31 cellular contexts compared by ENCODE assay signal in the genomic region with DNA sequence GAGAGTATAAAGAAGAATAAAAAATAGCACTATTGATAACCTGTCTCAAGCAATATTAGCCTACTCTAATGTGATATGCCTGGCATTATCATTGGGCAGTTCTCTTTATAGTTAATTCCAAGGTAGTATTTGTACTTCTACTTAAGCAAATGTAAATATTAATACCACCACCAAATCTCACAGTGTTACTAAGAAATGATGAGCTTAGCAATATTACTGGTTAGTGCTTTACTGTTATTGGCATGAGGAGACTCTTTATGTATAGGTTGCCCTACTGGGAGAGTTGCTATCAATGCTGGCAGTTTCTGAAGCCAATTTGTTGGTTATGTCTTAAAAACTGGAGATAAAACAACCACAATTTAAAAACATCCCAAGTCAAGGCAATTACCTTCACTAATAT.
"Had no signal": no experiment of that assay in that cellular context is flagged by ENCODE, and none has a peak within 500 bp of the region (broad histone marks: within the 10 kb centered on the region; RNA-seq: fewer than 3 reads in every experiment).

No MANE protein-coding gene starts in this region.

- H3K4me3 ChIP-seq: neural progenitor cell, ovary, psoas muscle, skin epidermis, smooth muscle cell, spleen, suprapubic skin, testis, tibial artery, transverse colon, upper lobe of right lung, uterus had no signal

- H3K9ac ChIP-seq: neural progenitor cell, parathyroid adenoma had no signal

- H3K4me1 Mint-ChIP-seq: natural killer cell; nephron; neural progenitor cell; stimulated activated memory B cell treated with anti-CD40 and anti-IgM and Interleukin-4, amounts not matched to agents 10 μg/mL and 1 μg/mL and 100 μg/mL, for 72 hours; stimulated activated naive CD8-positive, alpha-beta T cell treated with anti-CD3 and anti-CD28 coated beads, Interleukin-15, amount 100 ng/mL, for 72 hours had no signal

- DNase-seq: natural killer cell; occipital lobe; ovary; posterior cingulate gyrus; psoas muscle; right cardiac atrium; spleen; stimulated activated CD4-positive, alpha-beta T cell treated with anti-CD3 and anti-CD28 coated beads, Interleukin-12 subunit alpha, Interleukin-12 subunit beta, amount 100 ng/mL, for 4 hours; stimulated activated CD4-positive, alpha-beta T cell treated with anti-CD3 and anti-CD28 coated beads, Interleukin-1b, Interleukin-23, amount 100 ng/mL, for 48 hours; stimulated activated CD4-positive, alpha-beta T cell treated with anti-CD3 and anti-CD28 coated beads, Interleukin-4, amount 100 ng/mL, for 1 hour; stimulated activated CD4-positive, alpha-beta T cell treated with anti-CD3 and anti-CD28 coated beads, Interleukin-4, amount 100 ng/mL, for 4 hours; stimulated activated CD8-positive, alpha-beta memory T cell treated with anti-CD3 and anti-CD28 coated beads, Interleukin-4, amount 100 ng/mL, for 48 hours; stimulated activated naive CD4-positive, alpha-beta T cell; stimulated activated naive CD8-positive, alpha-beta T cell treated with anti-CD3 and anti-CD28 coated beads, Interleukin-15, amount 100 ng/mL, for 72 hours; stimulated activated naive CD8-positive, alpha-beta T cell treated with anti-CD3 and anti-CD28 coated beads, Interleukin-15, Interleukin-2, amounts not matched to agents 100 U/mL and 50 U/mL, for 24 hours; substantia nigra; testis; tibial artery; transverse colon; upper lobe of right lung; uterus had no signal

- H3K4me2 ChIP-seq: neural progenitor cell, smooth muscle cell had no signal

- H3K27me3 ChIP-seq: neural progenitor cell, ovary, spleen, suprapubic skin, testis, tibial artery, transverse colon, upper lobe of right lung, uterus had no signal

- H3K9me3 Mint-ChIP-seq: nephron; neural progenitor cell; stimulated activated memory B cell treated with anti-CD40 and anti-IgM and Interleukin-4, amounts not matched to agents 10 μg/mL and 1 μg/mL and 100 μg/mL, for 72 hours; stimulated activated naive CD8-positive, alpha-beta T cell treated with anti-CD3 and anti-CD28 coated beads, Interleukin-15, amount 100 ng/mL, for 72 hours; type B pancreatic cell had no signal

- H3K4me3 Mint-ChIP-seq: natural killer cell; nephron; neural progenitor cell; stimulated activated memory B cell treated with anti-CD40 and anti-IgM and Interleukin-4, amounts not matched to agents 10 μg/mL and 1 μg/mL and 100 μg/mL, for 72 hours; stimulated activated naive CD8-positive, alpha-beta T cell treated with anti-CD3 and anti-CD28 coated beads, Interleukin-15, amount 100 ng/mL, for 72 hours; type B pancreatic cell had no signal

- H3K36me3 ChIP-seq: ovary, uterus had no signal

- H2AFZ ChIP-seq: neural progenitor cell, parathyroid adenoma had no signal

- H3K27ac ChIP-seq: neural progenitor cell, ovary, parathyroid adenoma, psoas muscle, skin epidermis, spleen, suprapubic skin, testis, tibial artery, transverse colon, upper lobe of right lung, uterus had no signal

- ATAC-seq: natural killer cell; psoas muscle; right cardiac atrium; sciatic nerve; stimulated activated memory B cell treated with anti-CD40 and anti-IgM and Interleukin-4, amounts not matched to agents 10 μg/mL and 1 μg/mL and 100 μg/mL, for 72 hours; stimulated activated naive CD8-positive, alpha-beta T cell treated with anti-CD3 and anti-CD28 coated beads, Interleukin-15, amount 100 ng/mL, for 72 hours; stimulated activated naive CD8-positive, alpha-beta T cell treated with anti-CD3 and anti-CD28 coated beads, Interleukin-15, Interleukin-2, amounts not matched to agents 100 U/mL and 50 U/mL, for 24 hours; upper lobe of right lung had no signal

- H3K36me3 Mint-ChIP-seq: natural killer cell; stimulated activated memory B cell treated with anti-CD40 and anti-IgM and Interleukin-4, amounts not matched to agents 10 μg/mL and 1 μg/mL and 100 μg/mL, for 72 hours had no signal

- H3K9me3 ChIP-seq: ovary, psoas muscle, spleen, suprapubic skin, testis, tibial artery, transverse colon, upper lobe of right lung, uterus had no signal

- H3K27ac Mint-ChIP-seq: natural killer cell; nephron; neural progenitor cell; stimulated activated memory B cell treated with anti-CD40 and anti-IgM and Interleukin-4, amounts not matched to agents 10 μg/mL and 1 μg/mL and 100 μg/mL, for 72 hours; stimulated activated naive CD8-positive, alpha-beta T cell treated with anti-CD3 and anti-CD28 coated beads, Interleukin-15, amount 100 ng/mL, for 72 hours; type B pancreatic cell had no signal

- H3K4me1 ChIP-seq: neural progenitor cell, parathyroid adenoma, psoas muscle, spleen, suprapubic skin, testis, tibial artery, transverse colon, upper lobe of right lung, uterus had no signal

- H3K27me3 Mint-ChIP-seq: progenitor cell of endocrine pancreas; stimulated activated naive CD8-positive, alpha-beta T cell treated with anti-CD3 and anti-CD28 coated beads, Interleukin-15, amount 100 ng/mL, for 72 hours; type B pancreatic cell had no signal
